Comparison of ENCODE assay signal across 24 cellular contexts in genomic region chr9:115085773-115086377, GRCh38. TPM values are rescaled to one million over a fixed set of nuclear protein-coding genes. Genes with fewer than 3 reads are reported as not detected.
"Had no signal": no experiment of that assay in that cellular context is flagged by ENCODE, and none has a peak within 500 bp of the region (broad histone marks: within the 10 kb centered on the region; RNA-seq: fewer than 3 reads in every experiment).

No MANE protein-coding gene starts in this region.

- H3K9ac ChIP-seq: parathyroid adenoma had no signal

- FAIRE-seq: endothelial cell of umbilical vein, frontal cortex, urothelium cell line had no signal

- H3K27ac ChIP-seq: breast epithelium, colonic mucosa, dorsolateral prefrontal cortex, esophagus muscularis mucosa, hepatocyte, parathyroid adenoma, spleen had no signal

- H3K9me3 ChIP-seq: breast epithelium, colonic mucosa, esophagus muscularis mucosa, spleen had no signal

- H3K4me3 ChIP-seq: breast epithelium, colonic mucosa, dorsolateral prefrontal cortex, esophagus muscularis mucosa, hepatocyte, spleen had no signal

- H3K4me1 ChIP-seq: breast epithelium, colonic mucosa, parathyroid adenoma, spleen had no signal

- H3K27me3 ChIP-seq: breast epithelium, colonic mucosa, dorsolateral prefrontal cortex, esophagus muscularis mucosa, hepatocyte, spleen had no signal

- H3K36me3 ChIP-seq: breast epithelium, colonic mucosa had no signal

- ATAC-seq: effector memory CD8-positive, alpha-beta T cell; left ventricle myocardium superior; naive thymus-derived CD8-positive, alpha-beta T cell had no signal

- DNase-seq: activated CD4-positive, alpha-beta memory T cell treated with anti-CD3 and anti-CD28 coated beads for 36 hours; activated CD4-positive, alpha-beta T cell treated with anti-CD3 and anti-CD28 coated beads for 48 hours; activated CD4-positive, CD25-positive, alpha-beta regulatory T cell; activated naive CD4-positive, alpha-beta T cell treated with Interleukin-2 at 50 U/mL for 16 hours; activated naive CD8-positive, alpha-beta T cell treated with anti-CD3 and anti-CD28 coated beads, Interleukin-2, amount 10 ng/mL, durations not matched to agents 7 days and 5 days; activated T-cell treated with anti-CD3 and anti-CD28 coated beads, Interleukin-2, amount 50 U/mL, for 48 hours; amniotic stem cell; colonic mucosa; effector memory CD8-positive, alpha-beta T cell; glutamatergic neuron; left ventricle myocardium superior; mammary epithelial cell; naive thymus-derived CD8-positive, alpha-beta T cell; spleen; stimulated activated CD4-positive, alpha-beta T cell treated with anti-CD3 and anti-CD28 coated beads, Interleukin-4, amount 100 ng/mL, for 1 hour; stimulated activated naive CD8-positive, alpha-beta T cell treated with anti-CD3 and anti-CD28 coated beads, Interleukin-15, Interleukin-2, amounts not matched to agents 100 U/mL and 50 U/mL, for 24 hours had no signal

RNA-seq across cellular contexts. Expression of gene TNC, which starts 32.1 kb away (rescaled TPM):
- total RNA-seq: naive thymus-derived CD8-positive, alpha-beta T cell had no signal
- polyA plus RNA-seq: endothelial cell of umbilical vein; naive thymus-derived CD8-positive, alpha-beta T cell had no signal
